ENCODE assay signal across 10 cellular contexts in genomic region chr19:10291554-10292205, GRCh38. TPM values are rescaled to one million over a fixed set of nuclear protein-coding genes. Genes with fewer than 3 reads are reported as not detected.
DNase-seq lines count a peak whose midpoint lies in the region; ATAC-seq and TF ChIP-seq lines count a peak whose summit lies in the region.
"Had no signal": no experiment of that assay in that cellular context is flagged by ENCODE, and none has a peak within 500 bp of the region (broad histone marks: within the 10 kb centered on the region; RNA-seq: fewer than 3 reads in every experiment).

No MANE protein-coding gene starts in this region.

- peak overlapping the region; percentile 74 for H3K4me3 ChIP-seq in thoracic aorta

- H3K27me3 ChIP-seq in thoracic aorta (replicated peaks; ENCODE audit: insufficient read depth): peaks cover 36% of the 10 kb centered on the region

- H3K9me3 ChIP-seq in thoracic aorta: no peaks in the 10 kb centered on the region

- H3K4me1 Mint-ChIP-seq in activated CD4-positive, alpha-beta T cell treated with anti-CD3 and anti-CD28 coated beads, Interleukin-2, amount 10 ng/mL, durations not matched to agents 7 days and 5 days: peaks cover 71% of the 10 kb centered on the region
- H3K4me1 Mint-ChIP-seq in activated T-helper 2 cell treated with anti-CD3 and anti-CD28 coated beads, Interferon-gamma antibody, Interleukin-2, Interleukin-4, amounts not matched to agents 10 μg/mL and 5 μg/mL and 100 μg/mL, durations not matched to agents 14 hours and 24 hours and 36 hours (ENCODE audit: low read depth): peaks cover 58% of the 10 kb centered on the region

- no peak for DNase-seq in activated CD4-positive, alpha-beta T cell treated with anti-CD3 and anti-CD28 coated beads, Interleukin-2, amount 10 ng/mL, durations not matched to agents 7 days and 5 days
- DNase-seq in activated CD4-positive, alpha-beta T cell treated with anti-CD3 and anti-CD28 coated beads for 4 hours: no peak
- no peak for DNase-seq in activated T-helper 2 cell treated with anti-CD3 and anti-CD28 coated beads, Interferon-gamma antibody, Interleukin-2, Interleukin-4, amounts not matched to agents 10 μg/mL and 5 μg/mL and 100 μg/mL, durations not matched to agents 14 hours and 24 hours and 36 hours (ENCODE audit: low spot score)
- DNase-seq in left colon: peak in 1 of 2 donors; percentile 44
- no peak for DNase-seq in thoracic aorta (ENCODE audit: low spot score)
- DNase-seq in NCI-H1694 treated with DMSO at 0.1 percent for 48 hours (lab: John Stamatoyannopoulos, UW): no peak
- DNase-seq: DND-41, NCI-H1417 treated with DMSO at 0.1 percent for 48 hours had no signal

- POLR2A ChIA-PET in activated CD4-positive, alpha-beta T cell treated with anti-CD3 and anti-CD28 coated beads, Interleukin-2, amount 10 ng/mL, durations not matched to agents 7 days and 5 days (lab: Charles Lee): interaction anchor here (0.5 to 0.6 kb wide), 2 partner anchors 19 to 22 kb away, joined by 3 read pairs; no protein-coding TSS in a partner anchor

- H3K36me3 Mint-ChIP-seq in activated CD4-positive, alpha-beta T cell treated with anti-CD3 and anti-CD28 coated beads, Interleukin-2, amount 10 ng/mL, durations not matched to agents 7 days and 5 days (ENCODE audit: low read depth): peaks cover 9% of the 10 kb centered on the region
- peaks cover 9% of the 10 kb centered on the region for H3K36me3 Mint-ChIP-seq in activated T-helper 2 cell treated with anti-CD3 and anti-CD28 coated beads, Interferon-gamma antibody, Interleukin-2, Interleukin-4, amounts not matched to agents 10 μg/mL and 5 μg/mL and 100 μg/mL, durations not matched to agents 14 hours and 24 hours and 36 hours (ENCODE audit: low read depth)

- TF ChIP-seq CTCF in thoracic aorta (IDR thresholded peaks at IDR 0.05): no peak

- peaks cover 51 to 65% of the 10 kb centered on the region in 2 donors for H3K4me1 ChIP-seq in thoracic aorta (ENCODE audit: control insufficient read depth in 1 of 2, low read depth in 2 of 2)

- H3K27me3 Mint-ChIP-seq in activated CD4-positive, alpha-beta T cell treated with anti-CD3 and anti-CD28 coated beads, Interleukin-2, amount 10 ng/mL, durations not matched to agents 7 days and 5 days: peaks cover 79% of the 10 kb centered on the region
- H3K27me3 Mint-ChIP-seq in activated T-helper 2 cell treated with anti-CD3 and anti-CD28 coated beads, Interferon-gamma antibody, Interleukin-2, Interleukin-4, amounts not matched to agents 10 μg/mL and 5 μg/mL and 100 μg/mL, durations not matched to agents 14 hours and 24 hours and 36 hours (ENCODE audit: low read depth): peaks cover 58% of the 10 kb centered on the region

- H3K4me3 Mint-ChIP-seq in activated CD4-positive, alpha-beta T cell treated with anti-CD3 and anti-CD28 coated beads, Interleukin-2, amount 10 ng/mL, durations not matched to agents 7 days and 5 days: peak overlapping the region; percentile 66
- peak overlapping the region; percentile 79 for H3K4me3 Mint-ChIP-seq in activated T-helper 2 cell treated with anti-CD3 and anti-CD28 coated beads, Interferon-gamma antibody, Interleukin-2, Interleukin-4, amounts not matched to agents 10 μg/mL and 5 μg/mL and 100 μg/mL, durations not matched to agents 14 hours and 24 hours and 36 hours (ENCODE audit: low read depth)

- intact Hi-C loops in activated T-helper 2 cell treated with anti-CD3 and anti-CD28 coated beads, Interferon-gamma antibody, Interleukin-2, Interleukin-4, amounts not matched to agents 10 μg/mL and 5 μg/mL and 100 μg/mL, durations not matched to agents 14 hours and 24 hours and 36 hours (cut with micrococcal nuclease): loop anchor here (10.0 kb wide), 1 partner anchor 363 kb away; the partner anchor contains the start of gene ILF3
- intact Hi-C loops in left colon (cut with DNase I, micrococcal nuclease): no loop called here

- no peaks in the 10 kb centered on the region for H3K36me3 ChIP-seq in thoracic aorta

- ATAC-seq in left colon (peak; percentile 7), thoracic aorta (ENCODE audit: insufficient number of reproducible peaks, low FRiP score, low read depth) (no peak), GM21723 (IDR thresholded peaks at IDR 0.05; ENCODE audit: unreplicated experiment) (no peak), GM18868 (IDR thresholded peaks at IDR 0.05; ENCODE audit: unreplicated experiment) (no peak)

- peak overlapping the region in 1 of 2 donors; percentile 28 for H3K27ac ChIP-seq in thoracic aorta

- H3K27ac Mint-ChIP-seq in activated CD4-positive, alpha-beta T cell treated with anti-CD3 and anti-CD28 coated beads, Interleukin-2, amount 10 ng/mL, durations not matched to agents 7 days and 5 days: peak overlapping the region; percentile 68
- H3K27ac Mint-ChIP-seq in activated T-helper 2 cell treated with anti-CD3 and anti-CD28 coated beads, Interferon-gamma antibody, Interleukin-2, Interleukin-4, amounts not matched to agents 10 μg/mL and 5 μg/mL and 100 μg/mL, durations not matched to agents 14 hours and 24 hours and 36 hours: no peak overlapping the region

- CTCF ChIA-PET in activated CD4-positive, alpha-beta T cell treated with anti-CD3 and anti-CD28 coated beads, Interleukin-2, amount 10 ng/mL, durations not matched to agents 7 days and 5 days (lab: Charles Lee): interaction anchor here (0.5 to 1.5 kb wide), 8 partner anchors 16 to 292 kb away, joined by 3 to 9 read pairs (median 4); no protein-coding TSS in a partner anchor

- H3K9me3 Mint-ChIP-seq in activated CD4-positive, alpha-beta T cell treated with anti-CD3 and anti-CD28 coated beads, Interleukin-2, amount 10 ng/mL, durations not matched to agents 7 days and 5 days: no peaks in the 10 kb centered on the region
- no peaks in the 10 kb centered on the region for H3K9me3 Mint-ChIP-seq in activated T-helper 2 cell treated with anti-CD3 and anti-CD28 coated beads, Interferon-gamma antibody, Interleukin-2, Interleukin-4, amounts not matched to agents 10 μg/mL and 5 μg/mL and 100 μg/mL, durations not matched to agents 14 hours and 24 hours and 36 hours

RNA-seq across cellular contexts. Expression of gene ICAM5, which starts 1.9 kb away (rescaled TPM):
- under 1 TPM; 0.12 to 0.17 TPM for total RNA-seq in activated CD4-positive, alpha-beta T cell treated with anti-CD3 and anti-CD28 coated beads, Interleukin-2, amount 10 ng/mL, durations not matched to agents 7 days and 5 days
- total RNA-seq in activated T-helper 2 cell treated with anti-CD3 and anti-CD28 coated beads, Interferon-gamma antibody, Interleukin-2, Interleukin-4, amounts not matched to agents 10 μg/mL and 5 μg/mL and 100 μg/mL, durations not matched to agents 14 hours and 24 hours and 36 hours: 2.6 and 3.5 TPM in 2 replicates
- 1 to 10 TPM in 1 of 2 donors, under 1 TPM in 1; 0.76 to 1.1 TPM for total RNA-seq in left colon
- total RNA-seq in thoracic aorta: under 1 TPM; 0.41 to 0.49 TPM

RNA-seq across cellular contexts. Expression of gene ICAM4, which starts 4.9 kb away (rescaled TPM):
- 1 to 10 TPM; 1.4 to 1.8 TPM for total RNA-seq in activated CD4-positive, alpha-beta T cell treated with anti-CD3 and anti-CD28 coated beads, Interleukin-2, amount 10 ng/mL, durations not matched to agents 7 days and 5 days
- total RNA-seq in activated T-helper 2 cell treated with anti-CD3 and anti-CD28 coated beads, Interferon-gamma antibody, Interleukin-2, Interleukin-4, amounts not matched to agents 10 μg/mL and 5 μg/mL and 100 μg/mL, durations not matched to agents 14 hours and 24 hours and 36 hours: 1.4 and 1.6 TPM in 2 replicates
- total RNA-seq in left colon (under 1 TPM in 1 of 2 donors, not detected in 1; 0.53 TPM), thoracic aorta (1 to 10 TPM in 1 of 2 donors, under 1 TPM in 1; 0.95 to 2.0 TPM)

RNA-seq across cellular contexts. Expression of gene ZGLP1, which starts 17.9 kb away (rescaled TPM):
- total RNA-seq in activated CD4-positive, alpha-beta T cell treated with anti-CD3 and anti-CD28 coated beads, Interleukin-2, amount 10 ng/mL, durations not matched to agents 7 days and 5 days: 1 to 10 TPM; 1.6 to 3.4 TPM
- 3.2 and 3.5 TPM in 2 replicates for total RNA-seq in activated T-helper 2 cell treated with anti-CD3 and anti-CD28 coated beads, Interferon-gamma antibody, Interleukin-2, Interleukin-4, amounts not matched to agents 10 μg/mL and 5 μg/mL and 100 μg/mL, durations not matched to agents 14 hours and 24 hours and 36 hours
- total RNA-seq in left colon (1 to 10 TPM; 1.6 to 2.8 TPM), thoracic aorta (1 to 10 TPM in 1 of 2 donors, not detected in 1; 5.3 TPM)

RNA-seq across cellular contexts. Expression of gene ICAM1, which starts 20.8 kb away (rescaled TPM):
- 1 to 10 TPM; 8.0 to 9.0 TPM for total RNA-seq in activated CD4-positive, alpha-beta T cell treated with anti-CD3 and anti-CD28 coated beads, Interleukin-2, amount 10 ng/mL, durations not matched to agents 7 days and 5 days
- 75.3 and 75.7 TPM in 2 replicates for total RNA-seq in activated T-helper 2 cell treated with anti-CD3 and anti-CD28 coated beads, Interferon-gamma antibody, Interleukin-2, Interleukin-4, amounts not matched to agents 10 μg/mL and 5 μg/mL and 100 μg/mL, durations not matched to agents 14 hours and 24 hours and 36 hours
- total RNA-seq in left colon: 1 to 10 TPM; 7.7 to 8.7 TPM
- 100 to 1,000 TPM in 1 of 2 donors, 10 to 100 TPM in 1; 41.4 to 160 TPM for total RNA-seq in thoracic aorta

RNA-seq across cellular contexts. Expression of gene FDX2, which starts 24.1 kb away (rescaled TPM):
- total RNA-seq in activated CD4-positive, alpha-beta T cell treated with anti-CD3 and anti-CD28 coated beads, Interleukin-2, amount 10 ng/mL, durations not matched to agents 7 days and 5 days: 1 to 10 TPM; 5.5 to 9.0 TPM
- 16.8 and 18.0 TPM in 2 replicates for total RNA-seq in activated T-helper 2 cell treated with anti-CD3 and anti-CD28 coated beads, Interferon-gamma antibody, Interleukin-2, Interleukin-4, amounts not matched to agents 10 μg/mL and 5 μg/mL and 100 μg/mL, durations not matched to agents 14 hours and 24 hours and 36 hours
- total RNA-seq in left colon (10 to 100 TPM; 11.2 to 11.8 TPM), thoracic aorta (10 to 100 TPM; 13.4 to 35.8 TPM)
